Comparison of ENCODE assay signal across 1 cellular context in genomic region chr16:58393138-58393504, GRCh38.
TF ChIP-seq lines count a peak whose summit lies in the region.

No MANE protein-coding gene starts in this region.

TF ChIP-seq in HepG2, 621 proteins besides CTCF, POLR2A, EP300 and RAD21 (continued from another document):
- no peak for TF ChIP-seq RERE (CRISPR knock-in tag; IDR thresholded peaks at IDR 0.05; ENCODE audit: low read depth)
- TF ChIP-seq SP2 (CRISPR knock-in tag; IDR thresholded peaks at IDR 0.05): no peak
- TF ChIP-seq SIX4 (CRISPR knock-in tag; IDR thresholded peaks at IDR 0.05): no peak
- 0 out of 2 replicates have a peak, but pooled peaks have one; percentile 1 for TF ChIP-seq RARA (CRISPR knock-in tag; IDR thresholded peaks at IDR 0.05)
- TF ChIP-seq ZNF280D (CRISPR knock-in tag; IDR thresholded peaks at IDR 0.05): 0 out of 2 replicates have a peak, but pooled peaks have one; percentile 10
- no peak for TF ChIP-seq SPEN (CRISPR knock-in tag; IDR thresholded peaks at IDR 0.05; ENCODE audit: low read depth)
- TF ChIP-seq ZNF7 (CRISPR knock-in tag; IDR thresholded peaks at IDR 0.05): no peak
- TF ChIP-seq PITX1 (CRISPR knock-in tag; IDR thresholded peaks at IDR 0.05): 0 out of 2 replicates have a peak, but pooled peaks have one; percentile 6
